ENCODE assay signal across 1 cellular context in genomic region chr15:45187578-45187893, GRCh38.
TF ChIP-seq lines count a peak whose summit lies in the region.

No MANE protein-coding gene starts in this region.

TF ChIP-seq in HEK293, 187 proteins besides CTCF, POLR2A, EP300 and RAD21 (continued from another document):
- TF ChIP-seq ZBTB44 (tag by site-specific recombination; IDR thresholded peaks at IDR 0.05) (no peak), ZNF132 (tag by site-specific recombination; IDR thresholded peaks at IDR 0.05; ENCODE audit: borderline replicate concordance) (no peak), ZNF366 (tag by site-specific recombination; conservative IDR thresholded peaks at IDR 0.05) (no peak)
